Comparison of ENCODE assay signal across 1 cellular context in the genomic region with DNA sequence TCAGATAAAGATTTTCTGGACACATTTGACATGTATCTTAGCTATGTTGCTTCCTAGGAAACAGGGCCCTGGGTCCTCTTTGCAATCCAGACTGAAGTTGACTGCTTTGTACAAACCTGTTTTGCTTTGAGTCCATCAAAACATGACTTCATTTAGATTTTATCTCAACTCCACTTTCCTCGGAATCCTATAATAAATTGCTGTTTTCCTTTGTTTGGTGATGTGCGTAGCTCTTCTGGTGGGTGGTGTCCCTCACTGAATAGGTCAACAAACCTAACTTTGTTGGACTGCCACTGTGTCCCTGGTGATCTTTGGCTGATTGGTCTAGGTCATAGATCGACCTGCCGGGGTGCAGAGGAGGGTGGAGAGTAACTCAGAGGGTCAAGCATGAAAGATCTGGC.
TF ChIP-seq lines count a peak whose summit lies in the region.

No MANE protein-coding gene starts in this region.

TF ChIP-seq in GM23338, 12 proteins besides CTCF, POLR2A, EP300 and RAD21 (continued from another document):
- TF ChIP-seq, protein P1, sequence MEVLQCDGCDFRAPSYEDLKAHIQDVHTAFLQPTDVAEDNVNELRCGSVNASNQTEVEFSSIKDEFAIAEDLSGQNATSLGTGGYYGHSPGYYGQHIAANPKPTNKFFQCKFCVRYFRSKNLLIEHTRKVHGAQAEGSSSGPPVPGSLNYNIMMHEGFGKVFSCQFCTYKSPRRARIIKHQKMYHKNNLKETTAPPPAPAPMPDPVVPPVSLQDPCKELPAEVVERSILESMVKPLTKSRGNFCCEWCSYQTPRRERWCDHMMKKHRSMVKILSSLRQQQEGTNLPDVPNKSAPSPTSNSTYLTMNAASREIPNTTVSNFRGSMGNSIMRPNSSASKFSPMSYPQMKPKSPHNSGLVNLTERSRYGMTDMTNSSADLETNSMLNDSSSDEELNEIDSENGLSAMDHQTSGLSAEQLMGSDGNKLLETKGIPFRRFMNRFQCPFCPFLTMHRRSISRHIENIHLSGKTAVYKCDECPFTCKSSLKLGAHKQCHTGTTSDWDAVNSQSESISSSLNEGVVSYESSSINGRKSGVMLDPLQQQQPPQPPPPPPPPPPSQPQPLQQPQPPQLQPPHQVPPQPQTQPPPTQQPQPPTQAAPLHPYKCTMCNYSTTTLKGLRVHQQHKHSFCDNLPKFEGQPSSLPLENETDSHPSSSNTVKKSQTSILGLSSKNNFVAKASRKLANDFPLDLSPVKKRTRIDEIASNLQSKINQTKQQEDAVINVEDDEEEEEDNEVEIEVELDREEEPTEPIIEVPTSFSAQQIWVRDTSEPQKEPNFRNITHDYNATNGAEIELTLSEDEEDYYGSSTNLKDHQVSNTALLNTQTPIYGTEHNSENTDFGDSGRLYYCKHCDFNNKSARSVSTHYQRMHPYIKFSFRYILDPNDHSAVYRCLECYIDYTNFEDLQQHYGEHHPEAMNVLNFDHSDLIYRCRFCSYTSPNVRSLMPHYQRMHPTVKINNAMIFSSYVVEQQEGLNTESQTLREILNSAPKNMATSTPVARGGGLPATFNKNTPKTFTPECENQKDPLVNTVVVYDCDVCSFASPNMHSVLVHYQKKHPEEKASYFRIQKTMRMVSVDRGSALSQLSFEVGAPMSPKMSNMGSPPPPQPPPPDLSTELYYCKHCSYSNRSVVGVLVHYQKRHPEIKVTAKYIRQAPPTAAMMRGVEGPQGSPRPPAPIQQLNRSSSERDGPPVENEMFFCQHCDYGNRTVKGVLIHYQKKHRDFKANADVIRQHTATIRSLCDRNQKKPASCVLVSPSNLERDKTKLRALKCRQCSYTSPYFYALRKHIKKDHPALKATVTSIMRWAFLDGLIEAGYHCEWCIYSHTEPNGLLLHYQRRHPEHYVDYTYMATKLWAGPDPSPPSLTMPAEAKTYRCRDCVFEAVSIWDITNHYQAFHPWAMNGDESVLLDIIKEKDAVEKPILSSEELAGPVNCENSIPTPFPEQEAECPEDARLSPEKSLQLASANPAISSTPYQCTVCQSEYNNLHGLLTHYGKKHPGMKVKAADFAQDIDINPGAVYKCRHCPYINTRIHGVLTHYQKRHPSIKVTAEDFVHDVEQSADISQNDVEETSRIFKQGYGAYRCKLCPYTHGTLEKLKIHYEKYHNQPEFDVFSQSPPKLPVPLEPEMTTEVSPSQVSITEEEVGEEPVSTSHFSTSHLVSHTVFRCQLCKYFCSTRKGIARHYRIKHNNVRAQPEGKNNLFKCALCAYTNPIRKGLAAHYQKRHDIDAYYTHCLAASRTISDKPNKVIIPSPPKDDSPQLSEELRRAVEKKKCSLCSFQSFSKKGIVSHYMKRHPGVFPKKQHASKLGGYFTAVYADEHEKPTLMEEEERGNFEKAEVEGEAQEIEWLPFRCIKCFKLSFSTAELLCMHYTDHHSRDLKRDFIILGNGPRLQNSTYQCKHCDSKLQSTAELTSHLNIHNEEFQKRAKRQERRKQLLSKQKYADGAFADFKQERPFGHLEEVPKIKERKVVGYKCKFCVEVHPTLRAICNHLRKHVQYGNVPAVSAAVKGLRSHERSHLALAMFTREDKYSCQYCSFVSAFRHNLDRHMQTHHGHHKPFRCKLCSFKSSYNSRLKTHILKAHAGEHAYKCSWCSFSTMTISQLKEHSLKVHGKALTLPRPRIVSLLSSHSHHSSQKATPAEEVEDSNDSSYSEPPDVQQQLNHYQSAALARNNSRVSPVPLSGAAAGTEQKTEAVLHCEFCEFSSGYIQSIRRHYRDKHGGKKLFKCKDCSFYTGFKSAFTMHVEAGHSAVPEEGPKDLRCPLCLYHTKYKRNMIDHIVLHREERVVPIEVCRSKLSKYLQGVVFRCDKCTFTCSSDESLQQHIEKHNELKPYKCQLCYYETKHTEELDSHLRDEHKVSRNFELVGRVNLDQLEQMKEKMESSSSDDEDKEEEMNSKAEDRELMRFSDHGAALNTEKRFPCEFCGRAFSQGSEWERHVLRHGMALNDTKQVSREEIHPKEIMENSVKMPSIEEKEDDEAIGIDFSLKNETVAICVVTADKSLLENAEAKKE (CRISPR knock-in tag; IDR thresholded peaks at IDR 0.05) = no peak
- TF ChIP-seq EZH2 (IDR thresholded peaks at IDR 0.05; ENCODE audit: low read depth, unreplicated experiment) = no peak
- TF ChIP-seq EZH2phosphoT487 (IDR thresholded peaks at IDR 0.05; ENCODE audit: unreplicated experiment) = no peak
- TF ChIP-seq NANOG (IDR thresholded peaks at IDR 0.05; ENCODE audit: borderline replicate concordance) = no peak
